ENCODE assay signal across 12 cellular contexts in the genomic region with DNA sequence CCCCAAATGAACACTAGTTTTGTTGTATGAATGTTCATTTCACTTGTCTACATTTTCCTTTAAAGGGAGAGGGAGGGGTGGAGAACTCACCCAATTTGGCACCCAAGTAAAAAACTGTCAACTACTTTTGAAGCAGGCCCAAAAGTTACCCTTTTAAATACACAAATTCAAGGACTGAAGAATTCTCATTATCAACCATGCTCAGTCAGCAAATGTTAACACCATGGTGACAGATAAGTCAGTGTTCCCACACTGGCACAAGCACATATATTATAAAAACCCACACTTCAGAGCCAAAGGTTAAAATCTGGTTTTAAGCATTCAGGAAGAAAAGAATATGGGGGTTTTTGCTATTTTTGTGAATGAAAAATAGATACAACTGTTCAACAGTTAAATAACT. TPM values are rescaled to one million over a fixed set of nuclear protein-coding genes. Genes with fewer than 3 reads are reported as not detected.
A peak's percentile ranks its signal among the peaks of the same experiment; 100 is the strongest.
DNase-seq lines count a peak whose midpoint lies in the region; ATAC-seq, FAIRE-seq and TF ChIP-seq lines count a peak whose summit lies in the region.
"Had no signal": no experiment of that assay in that cellular context is flagged by ENCODE, and none has a peak within 500 bp of the region (broad histone marks: within the 10 kb centered on the region; RNA-seq: fewer than 3 reads in every experiment).

No MANE protein-coding gene starts in this region.

- H3K4me3 ChIP-seq in GM23248 (peak overlapping the region; percentile 2; the same call in 1 of the 2 replicates), SK-N-MC (no peak overlapping the region), fibroblast of lung (replicated peaks in 1 of 4; ENCODE audit: control extremely low read depth in 1 of 4, insufficient read depth in 1 of 4, low read depth in 3 of 4, low read length in 4 of 4) (no peak overlapping the region), pancreas (no peak overlapping the region)

- no peaks in the 10 kb centered on the region for H3K27me3 ChIP-seq in GM23248 (replicated peaks; ENCODE audit: insufficient read depth)
- no peaks in the 10 kb centered on the region for H3K27me3 ChIP-seq in fibroblast of lung (ENCODE audit: control insufficient read depth, insufficient read depth, low read length)
- no peaks in the 10 kb centered on the region for H3K27me3 ChIP-seq in pancreas

- H3K9me2 ChIP-seq in GM23248 (ENCODE audit: insufficient read depth) = no peaks in the 10 kb centered on the region

- H2AFZ ChIP-seq in GM23248 (no peak overlapping the region), fibroblast of lung (ENCODE audit: low read length) (no peak overlapping the region)

- peaks cover 19% of the 10 kb centered on the region for H4K20me1 ChIP-seq in GM23248 (ENCODE audit: insufficient read depth)
- no peaks in the 10 kb centered on the region for H4K20me1 ChIP-seq in fibroblast of lung (ENCODE audit: control insufficient read depth, extremely low read depth, insufficient read depth, low read length)

- H3K79me2 ChIP-seq in GM23248 (ENCODE audit: insufficient read depth) = peaks cover 100% of the 10 kb centered on the region
- H3K79me2 ChIP-seq in fibroblast of lung (ENCODE audit: control insufficient read depth, insufficient read depth, low read length) = peaks cover 98% of the 10 kb centered on the region

- DNase-seq in GM23248 = no peak
- no peak for DNase-seq in SK-N-MC (ENCODE audit: low read depth, low spot score)
- no peak for DNase-seq in fibroblast of lung (ENCODE audit: low read depth in 2 of 2)
- peak in 1 of 6 donors; percentile 16 for DNase-seq in pancreas
- DNase-seq in stimulated activated naive CD4-positive, alpha-beta T cell treated with Interleukin-2 at 50 U/mL for 16 hours (lab: John Stamatoyannopoulos, UW) = no peak
- DNase-seq: activated naive CD4-positive, alpha-beta T cell treated with anti-CD3 and anti-CD28 coated beads, Interleukin-2, amount 50 U/mL, for 16 hours; Calu3; NCI-H1105 treated with DMSO at 0.1 percent for 48 hours had no signal

- H3K4me1 ChIP-seq in GM23248 (ENCODE audit: insufficient read depth) (peaks cover 71% of the 10 kb centered on the region), fibroblast of lung (ENCODE audit: control insufficient read depth, extremely low read depth, insufficient read depth, low read length) (peaks cover 8% of the 10 kb centered on the region), pancreas (peaks cover 33 to 71% (median 44%) of the 10 kb centered on the region in 3 donors)

- TF ChIP-seq CTCF in fibroblast of lung (conservative IDR thresholded peaks at IDR 0.05 in 1 of 2, IDR thresholded peaks at IDR 0.05 in 1 of 2; ENCODE audit: low read depth in 1 of 2, low read length in 2 of 2) = no peak
- TF ChIP-seq CTCF in pancreas (IDR thresholded peaks at IDR 0.05) = no peak

- H3K27ac ChIP-seq in GM23248 = peak overlapping the region; percentile 76
- peak overlapping the region; percentile 55 for H3K27ac ChIP-seq in SK-N-MC
- H3K27ac ChIP-seq in fibroblast of lung (ENCODE audit: insufficient read depth, low read length) = no peak overlapping the region
- H3K27ac ChIP-seq in pancreas = no peak overlapping the region

- H3K9ac ChIP-seq in GM23248 (0 out of 2 replicates have a peak overlapping the region, but pooled peaks have one; percentile 11), SK-N-MC (ENCODE audit: insufficient read length) (no peak overlapping the region), fibroblast of lung (ENCODE audit: insufficient read depth, low read length) (no peak overlapping the region)

- FAIRE-seq in pancreas (lab: Jason Lieb, UNC) = no peak
- FAIRE-seq: colon had no signal

- intact Hi-C loops in pancreas (cut with DNase I) = no loop called here

- H3K36me3 ChIP-seq in GM23248 (ENCODE audit: low read depth) (peaks cover 49% of the 10 kb centered on the region; the same call in 1 of the 2 replicates), SK-N-MC (ENCODE audit: insufficient read depth, low read length) (peaks cover 83% of the 10 kb centered on the region), fibroblast of lung (ENCODE audit: control insufficient read depth, insufficient read depth, low read length) (peaks cover 4% of the 10 kb centered on the region), pancreas (peaks cover 0 to 8% (median 3%) of the 10 kb centered on the region in 3 donors)

- H3K4me2 ChIP-seq in GM23248 (ENCODE audit: unreplicated experiment) = peak overlapping the region; percentile 71
- H3K4me2 ChIP-seq in fibroblast of lung (ENCODE audit: extremely low read depth, insufficient read depth, low read length) = peak overlapping the region; percentile 56

- in situ Hi-C loops in GM23248 (cut with MboI) = no loop called here

- peak; percentile 73 to 88 (median 78) for ATAC-seq in pancreas
- ATAC-seq in HG03175 (IDR thresholded peaks at IDR 0.05; ENCODE audit: unreplicated experiment) = no peak
- ATAC-seq in HG03025 (IDR thresholded peaks at IDR 0.05; ENCODE audit: low FRiP score, unreplicated experiment) = no peak
- ATAC-seq: HCT116 had no signal

- no peaks in the 10 kb centered on the region for H3K9me3 ChIP-seq in GM23248 (ENCODE audit: low read depth)
- no peaks in the 10 kb centered on the region for H3K9me3 ChIP-seq in SK-N-MC (ENCODE audit: low read depth, low read length)
- H3K9me3 ChIP-seq in fibroblast of lung (ENCODE audit: control insufficient read depth, insufficient read depth, low read depth, low read length) = no peaks in the 10 kb centered on the region
- no peaks in the 10 kb centered on the region for H3K9me3 ChIP-seq in pancreas

- peaks cover 75% of the 10 kb centered on the region for H3F3A ChIP-seq in GM23248 (ENCODE audit: insufficient read depth)

RNA-seq across cellular contexts. Expression of a gene that starts 31.6 kb away (rescaled TPM):
- 415 and 428 TPM in 2 replicates for total RNA-seq in GM23248 (2014; rRNA removed; shearing (Covaris generic))
- polyA plus RNA-seq in GM23248 (2016; fragmentation: Nextera tagmentation; extraction: Ambion mirVana) (225 and 228 TPM in 2 replicates), fibroblast of lung (245 and 275 TPM in 2 replicates), pancreas (10 to 100 TPM; 23.0 to 41.0 TPM)
- total RNA-seq in fibroblast of lung (522 and 674 TPM in 2 replicates), pancreas (10 to 100 TPM; 60.5 to 98.1 (median 83.0) TPM)
- polyA plus RNA-seq in fibroblast of lung (2012) = 187 and 207 TPM in 2 replicates
- polyA minus RNA-seq in fibroblast of lung (ENCODE audit: low replicate concordance) = 111 and 122 TPM in 2 replicates

Comparison
In these comparisons a context has a peak if more than half of its experiments do, and no peak if none do; other contexts are left out.
1. H3K27ac ChIP-seq: peak in GM23248 (single experiment) and SK-N-MC (single experiment); none in fibroblast of lung (single experiment) and pancreas (0 of 4).
2. ATAC-seq: peak in pancreas (4 of 4); none in HG03175 (single experiment) and HG03025 (single experiment).